Comparison of ENCODE assay signal across 8 cellular contexts in the genomic region with DNA sequence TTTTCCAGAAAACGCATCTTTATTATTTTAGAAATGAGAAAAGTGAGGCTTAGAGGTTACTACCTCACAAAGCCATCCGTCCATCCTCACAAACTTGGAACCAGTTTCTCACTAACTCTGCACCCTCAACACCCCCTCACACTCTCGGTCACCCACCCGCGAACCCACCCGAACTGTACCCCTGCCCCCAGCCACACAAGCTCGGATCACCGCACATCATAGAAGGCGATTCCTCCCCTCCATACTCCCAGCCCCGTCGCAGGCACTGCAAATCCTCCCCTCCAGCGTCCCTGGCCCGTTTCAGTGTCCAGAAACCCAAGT. TPM values are rescaled to one million over a fixed set of nuclear protein-coding genes. Genes with fewer than 3 reads are reported as not detected.
DNase-seq lines count a peak whose midpoint lies in the region; ATAC-seq and TF ChIP-seq lines count a peak whose summit lies in the region.

No MANE protein-coding gene starts in this region.

- intact Hi-C loops in right cardiac atrium (cut with DNase I) (no loop called here), spleen (cut with DNase I; ENCODE audit: low total_unique reads) (loop anchor here (5.0 kb wide), 1 partner anchor 44 kb away; a partner anchor contains a TSS)

- peaks cover 28% of the 10 kb centered on the region for H3K9me3 ChIP-seq in HEK293 (ENCODE audit: control insufficient read depth, insufficient read depth, low read depth, low read length)
- no peaks in the 10 kb centered on the region for H3K9me3 ChIP-seq in right cardiac atrium (ENCODE audit: control insufficient read depth, low read length)
- H3K9me3 ChIP-seq in spleen = peaks cover 11 to 78% (median 76%) of the 10 kb centered on the region in 8 donors

- H3K9me3 Mint-ChIP-seq in WTC11 = peaks cover 7% of the 10 kb centered on the region

- POLR2A ChIA-PET in HEK293 (lab: Yijun Ruan, JAX) = interaction anchor here (0.6 to 4.9 kb wide), 17 partner anchors 18 to 1067 kb away, joined by 3 to 65 read pairs (median 8); a partner anchor contains a TSS
- POLR2A ChIA-PET in WTC11 (lab: Charles Lee) = interaction anchor here (0.6 to 2.0 kb wide), 6 partner anchors 38 to 1654 kb away, joined by 3 to 16 read pairs (median 6); a partner anchor contains a TSS

- CTCF ChIA-PET in HEK293 (lab: Yijun Ruan, JAX) = interaction anchor here (0.7 kb wide), 1 partner anchor 117 kb away, joined by 5 read pairs; no protein-coding TSS in a partner anchor
- CTCF ChIA-PET in WTC11 (lab: Charles Lee) = interaction anchor here (1.3 kb wide), 1 partner anchor 323 kb away, joined by 3 read pairs; a partner anchor contains a TSS

- no peak for TF ChIP-seq CTCF in HEK293 (tag by site-specific recombination; IDR thresholded peaks at IDR 0.05)
- no peak for TF ChIP-seq CTCF in WTC11 (IDR thresholded peaks at IDR 0.05)
- TF ChIP-seq CTCF in spleen (IDR thresholded peaks at IDR 0.05 in 8 of 11, conservative IDR thresholded peaks at IDR 0.05 in 3 of 11) = no peak

- no peak for TF ChIP-seq POLR2A in spleen (IDR thresholded peaks at IDR 0.05)

- H3K36me3 Mint-ChIP-seq in WTC11 = peaks cover 29% of the 10 kb centered on the region

- no peaks in the 10 kb centered on the region; the same call in 1 of the 2 replicates for H3K27me3 Mint-ChIP-seq in WTC11 (ENCODE audit: low read depth)

- H3K36me3 ChIP-seq in HEK293 (ENCODE audit: control insufficient read depth in 2 of 2, insufficient read depth in 1 of 2, low read length in 2 of 2) (peaks cover 32 to 53% of the 10 kb centered on the region in 2 experiments), spleen (peaks cover 3 to 61% (median 27%) of the 10 kb centered on the region in 6 donors)

- peaks cover 13% of the 10 kb centered on the region for H3K4me1 Mint-ChIP-seq in WTC11

- H3K4me1 ChIP-seq in HEK293 (ENCODE audit: control insufficient read depth, insufficient read depth, low read length) (peaks cover 8% of the 10 kb centered on the region; the same call in 1 of the 2 replicates), right cardiac atrium (ENCODE audit: control insufficient read depth, insufficient read depth, low read length) (peaks cover 3% of the 10 kb centered on the region), spleen (peaks cover 0 to 29% (median 26%) of the 10 kb centered on the region in 6 donors)

- H3K4me3 ChIP-seq in HEK293 (ENCODE audit: low read depth, low read length) (peak overlapping the region; percentile 91), right cardiac atrium (ENCODE audit: low read length) (peak overlapping the region; percentile 79), spleen (peak overlapping the region; percentile 54 to 90 (median 66))

- peak overlapping the region; percentile 100 for H3K27ac Mint-ChIP-seq in WTC11

- ATAC-seq in WTC11 (no peak), right cardiac atrium (no peak), HG02642 (IDR thresholded peaks at IDR 0.05; ENCODE audit: poor library complexity, unreplicated experiment) (no peak)

- H3K27me3 ChIP-seq in right cardiac atrium (ENCODE audit: control insufficient read depth, insufficient read depth) (no peaks in the 10 kb centered on the region), spleen (replicated peaks in 1 of 7) (no peaks in the 10 kb centered on the region)

- no peak for DNase-seq in WTC11 (ENCODE audit: low spot score)
- no peak for DNase-seq in right cardiac atrium
- DNase-seq in spleen = no peak
- no peak for DNase-seq in inferior parietal cortex (ENCODE audit: extremely low spot score)
- DNase-seq in NCI-H2196 treated with DMSO at 0.1 percent for 48 hours (lab: John Stamatoyannopoulos, UW; ENCODE audit: unreplicated experiment) = no peak
- DNase-seq in glomerular visceral epithelial cell (ENCODE audit: extremely low spot score) = no peak

- H3K4me3 Mint-ChIP-seq in WTC11 = peak overlapping the region; percentile 99

- WGBS in right cardiac atrium = under 1% methylated on average over 13 of the region's 13 CpGs
- WGBS in spleen, 5 donors = 1% methylated on average over 13 of the region's 13 CpGs

- H3K27ac ChIP-seq in HEK293 (ENCODE audit: extremely low read depth, low read depth, low read length) (peak overlapping the region; percentile 96), right cardiac atrium (ENCODE audit: low read length) (peak overlapping the region; percentile 97), spleen (peak overlapping the region; percentile 87 to 94 (median 92))

TF ChIP-seq in HEK293, 187 proteins besides CTCF, POLR2A, EP300 and RAD21 (continues in another document):
- TF ChIP-seq, protein P1, sequence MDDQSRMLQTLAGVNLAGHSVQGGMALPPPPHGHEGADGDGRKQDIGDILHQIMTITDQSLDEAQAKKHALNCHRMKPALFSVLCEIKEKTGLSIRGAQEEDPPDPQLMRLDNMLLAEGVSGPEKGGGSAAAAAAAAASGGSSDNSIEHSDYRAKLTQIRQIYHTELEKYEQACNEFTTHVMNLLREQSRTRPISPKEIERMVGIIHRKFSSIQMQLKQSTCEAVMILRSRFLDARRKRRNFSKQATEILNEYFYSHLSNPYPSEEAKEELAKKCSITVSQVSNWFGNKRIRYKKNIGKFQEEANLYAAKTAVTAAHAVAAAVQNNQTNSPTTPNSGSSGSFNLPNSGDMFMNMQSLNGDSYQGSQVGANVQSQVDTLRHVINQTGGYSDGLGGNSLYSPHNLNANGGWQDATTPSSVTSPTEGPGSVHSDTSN (CRISPR knock-in tag; IDR thresholded peaks at IDR 0.05) = no peak
- no peak for TF ChIP-seq ZNF785 (tag by site-specific recombination; IDR thresholded peaks at IDR 0.05)
- no peak for TF ChIP-seq ZNF548 (tag by site-specific recombination; IDR thresholded peaks at IDR 0.05)
- TF ChIP-seq OVOL3 (tag by site-specific recombination; IDR thresholded peaks at IDR 0.05) = no peak
- TF ChIP-seq ZNF48 (tag by site-specific recombination; IDR thresholded peaks at IDR 0.05) = no peak
- TF ChIP-seq, protein P2, sequence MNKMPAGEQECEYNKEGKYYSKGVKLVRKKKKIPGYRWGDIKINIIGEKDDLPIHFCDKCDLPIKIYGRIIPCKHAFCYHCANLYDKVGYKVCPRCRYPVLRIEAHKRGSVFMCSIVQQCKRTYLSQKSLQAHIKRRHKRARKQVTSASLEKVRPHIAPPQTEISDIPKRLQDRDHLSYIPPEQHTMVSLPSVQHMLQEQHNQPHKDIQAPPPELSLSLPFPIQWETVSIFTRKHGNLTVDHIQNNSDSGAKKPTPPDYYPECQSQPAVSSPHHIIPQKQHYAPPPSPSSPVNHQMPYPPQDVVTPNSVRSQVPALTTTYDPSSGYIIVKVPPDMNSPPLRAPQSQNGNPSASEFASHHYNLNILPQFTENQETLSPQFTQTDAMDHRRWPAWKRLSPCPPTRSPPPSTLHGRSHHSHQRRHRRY (tag by site-specific recombination; IDR thresholded peaks at IDR 0.05) = no peak
- no peak for TF ChIP-seq ZNF623 (tag by site-specific recombination; IDR thresholded peaks at IDR 0.05)
- TF ChIP-seq ZBTB48 (tag by site-specific recombination; IDR thresholded peaks at IDR 0.05) = no peak
- no peak for TF ChIP-seq ZNF423 (tag by site-specific recombination; IDR thresholded peaks at IDR 0.05)
- TF ChIP-seq ZFHX2 (tag by site-specific recombination; conservative IDR thresholded peaks at IDR 0.05) = peak; percentile 65

TF ChIP-seq in WTC11, 78 proteins besides CTCF, POLR2A, EP300 and RAD21:
- TF ChIP-seq, protein P3, sequence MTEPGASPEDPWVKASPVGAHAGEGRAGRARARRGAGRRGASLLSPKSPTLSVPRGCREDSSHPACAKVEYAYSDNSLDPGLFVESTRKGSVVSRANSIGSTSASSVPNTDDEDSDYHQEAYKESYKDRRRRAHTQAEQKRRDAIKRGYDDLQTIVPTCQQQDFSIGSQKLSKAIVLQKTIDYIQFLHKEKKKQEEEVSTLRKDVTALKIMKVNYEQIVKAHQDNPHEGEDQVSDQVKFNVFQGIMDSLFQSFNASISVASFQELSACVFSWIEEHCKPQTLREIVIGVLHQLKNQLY (CRISPR knock-in tag; IDR thresholded peaks at IDR 0.05) = no peak
- TF ChIP-seq ZNF232 (CRISPR knock-in tag; IDR thresholded peaks at IDR 0.05) (0 out of 2 replicates have a peak, but pooled peaks have one; percentile 46), SMAD3 (CRISPR knock-in tag; IDR thresholded peaks at IDR 0.05; ENCODE audit: borderline replicate concordance) (peak; percentile 50; the same call in 1 of the 2 replicates), ZBTB21 (CRISPR knock-in tag; IDR thresholded peaks at IDR 0.05; ENCODE audit: borderline replicate concordance) (0 out of 2 replicates have a peak, but pooled peaks have one; percentile 7)

RNA-seq across cellular contexts. Expression of a gene that starts 0.2 kb away (rescaled TPM):
- total RNA-seq in WTC11 (2021) = 24.1 to 29.0 TPM (median 25.3 TPM) in 3 replicates
- 10 to 100 TPM in 1 of 4 donors, 1 to 10 TPM in 3; 8.8 to 11.1 (median 9.7) TPM for total RNA-seq in right cardiac atrium
- polyA plus RNA-seq in right cardiac atrium = 4.5 TPM
- total RNA-seq in spleen = 10 to 100 TPM in 5 of 7 donors, 1 to 10 TPM in 2; 8.7 to 14.8 (median 12.4) TPM
- 1 to 10 TPM; 2.9 to 5.4 (median 3.7) TPM for polyA plus RNA-seq in spleen

RNA-seq across cellular contexts. Expression of a gene that starts 38.5 kb away (rescaled TPM):
- 10.5 to 13.7 TPM (median 12.9 TPM) in 3 replicates for total RNA-seq in WTC11 (2021)
- total RNA-seq in right cardiac atrium = 10 to 100 TPM; 10.6 to 13.4 (median 13.3) TPM
- polyA plus RNA-seq in right cardiac atrium = 6.2 TPM
- 10 to 100 TPM; 14.6 to 24.8 (median 17.5) TPM for total RNA-seq in spleen
- 1 to 10 TPM; 6.6 to 7.6 (median 7.4) TPM for polyA plus RNA-seq in spleen

RNA-seq across cellular contexts. Expression of a gene that starts 45.3 kb away (rescaled TPM):
- 13.1 to 16.1 TPM (median 14.4 TPM) in 3 replicates for total RNA-seq in WTC11 (2021)
- total RNA-seq in right cardiac atrium = 10 to 100 TPM; 13.9 to 15.8 (median 14.3) TPM
- 7.4 TPM for polyA plus RNA-seq in right cardiac atrium
- 10 to 100 TPM; 10.1 to 19.4 (median 14.2) TPM for total RNA-seq in spleen
- polyA plus RNA-seq in spleen = 1 to 10 TPM; 7.7 to 9.9 (median 8.0) TPM
